In genomic region chr10:96625173-96625572, GRCh38 we compare ENCODE assay signal across 35 cellular contexts.
"Had no signal": no experiment of that assay in that cellular context is flagged by ENCODE, and none has a peak within 500 bp of the region (broad histone marks: within the 10 kb centered on the region; RNA-seq: fewer than 3 reads in every experiment).

No MANE protein-coding gene starts in this region.

- H3K9me3 Mint-ChIP-seq: activated B cell treated with CpG ODN at 0.5 μM for 24 hours; activated CD4-positive, alpha-beta memory T cell treated with anti-CD3 and anti-CD28 coated beads for 36 hours; activated CD4-positive, alpha-beta T cell treated with anti-CD3 and anti-CD28 coated beads, Interleukin-2, amount 10 ng/mL, durations not matched to agents 24 days and 14 days; activated CD8-positive, alpha-beta T cell treated with anti-CD3 and anti-CD28 coated beads for 36 hours; activated naive CD4-positive, alpha-beta T cell treated with anti-CD3 and anti-CD28 coated beads, Interleukin-2, amount 10 ng/mL, durations not matched to agents 7 days and 5 days; activated naive CD4-positive, alpha-beta T cell treated with anti-CD3 and anti-CD28 coated beads, Interleukin-2, amount 50 U/mL, for 24 hours; activated naive CD8-positive, alpha-beta T cell treated with anti-CD3 and anti-CD28 coated beads, Interleukin-2, amount 10 ng/mL, durations not matched to agents 7 days and 5 days; activated naive CD8-positive, alpha-beta T cell treated with anti-CD3 and anti-CD28 coated beads, Interleukin-2, amount 50 U/mL, for 24 hours; activated T-cell treated with anti-CD3 and anti-CD28 coated beads, Interleukin-2, amount 50 U/mL, for 24 hours; activated T-helper 2 cell treated with anti-CD3 and anti-CD28 coated beads, Interferon-gamma antibody, Interleukin-2, Interleukin-4, amounts not matched to agents 10 μg/mL and 5 μg/mL and 100 μg/mL, durations not matched to agents 14 hours and 24 hours and 36 hours; central memory CD8-positive, alpha-beta T cell; T-helper 1 cell treated with Interleukin-12 subunit alpha and Interleukin-12 subunit beta and Interleukin-4 antibody, amounts not matched to agents 30 μg/mL and 1 μg/mL, for 36 hours; T-helper 2 cell treated with Interferon-gamma antibody and Interleukin-4, amounts not matched to agents 5 μg/mL and 100 μg/mL, for 36 hours had no signal

- H3K36me3 ChIP-seq: brain microvascular endothelial cell, breast epithelium had no signal

- H3K27me3 Mint-ChIP-seq: activated B cell treated with CpG ODN at 0.5 μM for 24 hours; activated CD4-positive, alpha-beta memory T cell treated with anti-CD3 and anti-CD28 coated beads for 36 hours; activated CD4-positive, alpha-beta T cell treated with anti-CD3 and anti-CD28 coated beads, Interleukin-2, amount 10 ng/mL, durations not matched to agents 24 days and 14 days; activated CD8-positive, alpha-beta T cell treated with anti-CD3 and anti-CD28 coated beads for 36 hours; activated naive CD4-positive, alpha-beta T cell treated with anti-CD3 and anti-CD28 coated beads, Interleukin-2, amount 50 U/mL, for 24 hours; activated naive CD8-positive, alpha-beta T cell; activated naive CD8-positive, alpha-beta T cell treated with anti-CD3 and anti-CD28 coated beads, Interleukin-2, amount 10 ng/mL, durations not matched to agents 7 days and 5 days; activated naive CD8-positive, alpha-beta T cell treated with anti-CD3 and anti-CD28 coated beads, Interleukin-2, amount 50 U/mL, for 24 hours; activated T-cell treated with anti-CD3 and anti-CD28 coated beads, Interleukin-2, amount 50 U/mL, for 24 hours; central memory CD8-positive, alpha-beta T cell had no signal

- H3K4me1 Mint-ChIP-seq: activated B cell treated with CpG ODN at 0.5 μM for 24 hours; activated CD4-positive, alpha-beta T cell treated with anti-CD3 and anti-CD28 coated beads, Interleukin-2, amount 10 ng/mL, durations not matched to agents 24 days and 14 days; activated naive CD4-positive, alpha-beta T cell treated with anti-CD3 and anti-CD28 coated beads, Interleukin-2, amount 10 ng/mL, durations not matched to agents 7 days and 5 days; activated naive CD4-positive, alpha-beta T cell treated with anti-CD3 and anti-CD28 coated beads, Interleukin-2, amount 50 U/mL, for 24 hours; activated naive CD8-positive, alpha-beta T cell treated with anti-CD3 and anti-CD28 coated beads, Interleukin-2, amount 50 U/mL, for 24 hours; central memory CD8-positive, alpha-beta T cell had no signal

- H3K27me3 ChIP-seq: body of pancreas, brain microvascular endothelial cell, breast epithelium had no signal

- DNase-seq: activated B cell treated with CpG ODN at 0.5 μM for 24 hours; activated CD4-positive, alpha-beta memory T cell treated with anti-CD3 and anti-CD28 coated beads for 36 hours; activated CD4-positive, alpha-beta T cell treated with anti-CD3 and anti-CD28 coated beads for 4 hours; activated CD4-positive, alpha-beta T cell treated with anti-CD3 and anti-CD28 coated beads, Interleukin-2, amount 10 ng/mL, durations not matched to agents 24 days and 14 days; activated CD4-positive, alpha-beta T cell treated with anti-CD3 and anti-CD28 coated beads, Interleukin-2, amount 50 U/mL, for 1 hour; activated CD4-positive, alpha-beta T cell treated with anti-CD3 and anti-CD28 coated beads, Interleukin-2, amount 50 U/mL, for 4 hours; activated CD4-positive, CD25-positive, alpha-beta regulatory T cell treated with anti-CD3 and anti-CD28 coated beads, Interleukin-2, amount 50 U/mL, for 72 hours; activated CD8-positive, alpha-beta memory T cell treated with anti-CD3 and anti-CD28 coated beads, Interleukin-2, amount 50 U/mL, for 48 hours; activated CD8-positive, alpha-beta T cell treated with anti-CD3 and anti-CD28 coated beads for 36 hours; activated effector memory CD4-positive, alpha-beta T cell treated with Interleukin-2 at 50 U/mL for 16 hours; activated gamma-delta T cell; activated naive CD4-positive, alpha-beta T cell treated with anti-CD3 and anti-CD28 coated beads, Interleukin-2, amount 10 ng/mL, durations not matched to agents 7 days and 5 days; activated naive CD4-positive, alpha-beta T cell treated with Interleukin-2 at 50 U/mL for 16 hours; activated naive CD8-positive, alpha-beta T cell treated with anti-CD3 and anti-CD28 coated beads, Interleukin-2, amount 10 ng/mL, durations not matched to agents 7 days and 5 days; activated naive CD8-positive, alpha-beta T cell treated with anti-CD3 and anti-CD28 coated beads, Interleukin-2, amount 50 U/mL, for 24 hours; activated T-cell treated with anti-CD3 and anti-CD28 coated beads, Interleukin-2, amount 50 U/mL, for 24 hours; activated T-cell treated with anti-CD3 and anti-CD28 coated beads, Interleukin-2, amount 50 U/mL, for 48 hours; aorta; body of pancreas; brain microvascular endothelial cell; caudate nucleus; cerebellar nuclear complex; T-helper 1 cell; T-helper 2 cell; T-helper 9 cell had no signal

- H3K27ac ChIP-seq: body of pancreas, brain microvascular endothelial cell, breast epithelium, VCaP had no signal

- H3K36me3 Mint-ChIP-seq: activated CD4-positive, alpha-beta memory T cell treated with anti-CD3 and anti-CD28 coated beads for 36 hours; activated naive CD4-positive, alpha-beta T cell treated with anti-CD3 and anti-CD28 coated beads, Interleukin-2, amount 10 ng/mL, durations not matched to agents 7 days and 5 days; activated naive CD4-positive, alpha-beta T cell treated with anti-CD3 and anti-CD28 coated beads, Interleukin-2, amount 50 U/mL, for 24 hours; activated naive CD8-positive, alpha-beta T cell treated with anti-CD3 and anti-CD28 coated beads, Interleukin-2, amount 10 ng/mL, durations not matched to agents 7 days and 5 days had no signal

- H3K9me3 ChIP-seq: body of pancreas, breast epithelium had no signal

- H3K4me3 Mint-ChIP-seq: activated B cell treated with CpG ODN at 0.5 μM for 24 hours; activated CD4-positive, alpha-beta memory T cell treated with anti-CD3 and anti-CD28 coated beads for 36 hours; activated CD4-positive, alpha-beta T cell treated with anti-CD3 and anti-CD28 coated beads, Interleukin-2, amount 10 ng/mL, durations not matched to agents 24 days and 14 days; activated CD8-positive, alpha-beta T cell treated with anti-CD3 and anti-CD28 coated beads for 36 hours; activated naive CD4-positive, alpha-beta T cell treated with anti-CD3 and anti-CD28 coated beads, Interleukin-2, amount 10 ng/mL, durations not matched to agents 7 days and 5 days; activated naive CD4-positive, alpha-beta T cell treated with anti-CD3 and anti-CD28 coated beads, Interleukin-2, amount 50 U/mL, for 24 hours; activated naive CD8-positive, alpha-beta T cell; activated naive CD8-positive, alpha-beta T cell treated with anti-CD3 and anti-CD28 coated beads, Interleukin-2, amount 10 ng/mL, durations not matched to agents 7 days and 5 days; activated naive CD8-positive, alpha-beta T cell treated with anti-CD3 and anti-CD28 coated beads, Interleukin-2, amount 50 U/mL, for 24 hours; activated T-cell treated with anti-CD3 and anti-CD28 coated beads, Interleukin-2, amount 50 U/mL, for 24 hours; central memory CD8-positive, alpha-beta T cell; T-helper 1 cell treated with Interleukin-12 subunit alpha and Interleukin-12 subunit beta and Interleukin-4 antibody, amounts not matched to agents 30 μg/mL and 1 μg/mL, for 36 hours; T-helper 2 cell treated with Interferon-gamma antibody and Interleukin-4, amounts not matched to agents 5 μg/mL and 100 μg/mL, for 36 hours had no signal

- H3K27ac Mint-ChIP-seq: activated B cell treated with CpG ODN at 0.5 μM for 24 hours; activated CD4-positive, alpha-beta memory T cell treated with anti-CD3 and anti-CD28 coated beads for 36 hours; activated CD4-positive, alpha-beta T cell treated with anti-CD3 and anti-CD28 coated beads, Interleukin-2, amount 10 ng/mL, durations not matched to agents 24 days and 14 days; activated CD8-positive, alpha-beta T cell treated with anti-CD3 and anti-CD28 coated beads for 36 hours; activated naive CD4-positive, alpha-beta T cell treated with anti-CD3 and anti-CD28 coated beads, Interleukin-2, amount 10 ng/mL, durations not matched to agents 7 days and 5 days; activated naive CD4-positive, alpha-beta T cell treated with anti-CD3 and anti-CD28 coated beads, Interleukin-2, amount 50 U/mL, for 24 hours; activated naive CD8-positive, alpha-beta T cell; activated naive CD8-positive, alpha-beta T cell treated with anti-CD3 and anti-CD28 coated beads, Interleukin-2, amount 10 ng/mL, durations not matched to agents 7 days and 5 days; activated naive CD8-positive, alpha-beta T cell treated with anti-CD3 and anti-CD28 coated beads, Interleukin-2, amount 50 U/mL, for 24 hours; activated T-cell treated with anti-CD3 and anti-CD28 coated beads, Interleukin-2, amount 50 U/mL, for 24 hours; activated T-helper 2 cell treated with anti-CD3 and anti-CD28 coated beads, Interferon-gamma antibody, Interleukin-2, Interleukin-4, amounts not matched to agents 10 μg/mL and 5 μg/mL and 100 μg/mL, durations not matched to agents 14 hours and 24 hours and 36 hours; T-helper 1 cell treated with Interleukin-12 subunit alpha and Interleukin-12 subunit beta and Interleukin-4 antibody, amounts not matched to agents 30 μg/mL and 1 μg/mL, for 36 hours; T-helper 2 cell treated with Interferon-gamma antibody and Interleukin-4, amounts not matched to agents 5 μg/mL and 100 μg/mL, for 36 hours had no signal

- H3K4me3 ChIP-seq: body of pancreas, breast epithelium had no signal

- ATAC-seq: activated CD8-positive, alpha-beta T cell treated with anti-CD3 and anti-CD28 coated beads for 36 hours; activated naive CD8-positive, alpha-beta T cell treated with anti-CD3 and anti-CD28 coated beads, Interleukin-2, amount 50 U/mL, for 24 hours; body of pancreas had no signal

- H3K4me1 ChIP-seq: breast epithelium had no signal

- FAIRE-seq: astrocyte, TTC549 had no signal
